12 cellular contexts compared by ENCODE assay signal in genomic region chr2:197502685-197503084, GRCh38. TPM values are rescaled to one million over a fixed set of nuclear protein-coding genes. Genes with fewer than 3 reads are reported as not detected.
A peak's percentile ranks its signal among the peaks of the same experiment; 100 is the strongest.
DNase-seq lines count a peak whose midpoint lies in the region; ATAC-seq, FAIRE-seq and TF ChIP-seq lines count a peak whose summit lies in the region.
"Had no signal": no experiment of that assay in that cellular context is flagged by ENCODE, and none has a peak within 500 bp of the region (broad histone marks: within the 10 kb centered on the region; RNA-seq: fewer than 3 reads in every experiment).

No MANE protein-coding gene starts in this region.

- H3K9me3 ChIP-seq in CD8-positive, alpha-beta T cell (ENCODE audit: low read length), result no peaks in the 10 kb centered on the region
- no peaks in the 10 kb centered on the region for H3K9me3 ChIP-seq in astrocyte (ENCODE audit: insufficient read depth, low read depth, low read length)

- peaks cover 38% of the 10 kb centered on the region for H3K4me1 Mint-ChIP-seq in CD8-positive, alpha-beta T cell (ENCODE audit: low read depth)
- H3K4me1 Mint-ChIP-seq in astrocyte (ENCODE audit: low read depth, unreplicated experiment) (peaks cover 14% of the 10 kb centered on the region), natural killer cell (peaks cover 32 to 39% of the 10 kb centered on the region in 2 donors)

- H3K79me2 ChIP-seq in KMS-11 (ENCODE audit: insufficient read depth, low read depth), result peaks cover 65% of the 10 kb centered on the region
- H3K79me2 ChIP-seq in astrocyte (ENCODE audit: insufficient read depth, low read length), result peaks cover 58% of the 10 kb centered on the region

- intact Hi-C loops in CD8-positive, alpha-beta T cell (cut with DNase I, micrococcal nuclease), result loop anchor here in 1 of 2 experiments (5.0 kb wide), 1 partner anchor 35 kb away; no protein-coding TSS in a partner anchor
- intact Hi-C loops in natural killer cell (cut with micrococcal nuclease), result no loop called here
- intact Hi-C loops in head of caudate nucleus (cut with DNase I), result no loop called here

- H3K36me3 ChIP-seq in CD8-positive, alpha-beta T cell (ENCODE audit: insufficient read depth, low read length), result peaks cover 5% of the 10 kb centered on the region
- peaks cover 22% of the 10 kb centered on the region; the same call in 1 of the 2 replicates for H3K36me3 ChIP-seq in KMS-11 (ENCODE audit: insufficient read depth)
- peaks cover 23% of the 10 kb centered on the region for H3K36me3 ChIP-seq in astrocyte (ENCODE audit: insufficient read depth, low read length)

- H3K9ac ChIP-seq in KMS-11 (no peak overlapping the region), astrocyte (ENCODE audit: low read length) (no peak overlapping the region)

- CTCF ChIA-PET in CD8-positive, alpha-beta T cell (lab: Charles Lee), result interaction anchor here (1.7 kb wide), 1 partner anchor 13 kb away, joined by 5 read pairs; the partner anchor contains the start of gene MOB4

- no peak for FAIRE-seq in astrocyte (lab: Jason Lieb, UNC)
- FAIRE-seq: TTC549 had no signal

- no peak overlapping the region for H3K27ac ChIP-seq in CD8-positive, alpha-beta T cell (ENCODE audit: low read depth, low read length)
- H3K27ac ChIP-seq in KMS-11 (no peak overlapping the region), astrocyte (ENCODE audit: low read depth, low read length) (no peak overlapping the region)

- no peak overlapping the region for H3K4me3 ChIP-seq in CD8-positive, alpha-beta T cell (ENCODE audit: low read depth, low read length)
- no peak overlapping the region for H3K4me3 ChIP-seq in KMS-11 (IDR thresholded peaks at IDR 0.05; ENCODE audit: insufficient read depth, low read depth, low read length)
- no peak overlapping the region for H3K4me3 ChIP-seq in astrocyte (ENCODE audit: insufficient read depth, low read depth, low read length)

- H3K9me3 Mint-ChIP-seq in CD8-positive, alpha-beta T cell, result no peaks in the 10 kb centered on the region
- H3K9me3 Mint-ChIP-seq in astrocyte (ENCODE audit: unreplicated experiment) (no peaks in the 10 kb centered on the region), natural killer cell (no peaks in the 10 kb centered on the region)

- peak overlapping the region; percentile 97 for H3K27ac Mint-ChIP-seq in CD8-positive, alpha-beta T cell
- H3K27ac Mint-ChIP-seq in astrocyte (ENCODE audit: unreplicated experiment) (peak overlapping the region; percentile 63), natural killer cell (peak overlapping the region; percentile 56 to 94)

- no peaks in the 10 kb centered on the region for H3K27me3 ChIP-seq in CD8-positive, alpha-beta T cell (ENCODE audit: insufficient read depth, low read length)
- no peaks in the 10 kb centered on the region for H3K27me3 ChIP-seq in KMS-11 (ENCODE audit: insufficient read depth, low read depth)
- no peaks in the 10 kb centered on the region for H3K27me3 ChIP-seq in astrocyte (ENCODE audit: insufficient read depth, low read length)

- H3K4me2 ChIP-seq in KMS-11 (peak overlapping the region; percentile 99), astrocyte (ENCODE audit: low read length) (no peak overlapping the region)

- H4K20me1 ChIP-seq in KMS-11 (ENCODE audit: insufficient read depth) (peaks cover 14% of the 10 kb centered on the region), astrocyte (ENCODE audit: insufficient read depth, low read length) (peaks cover 30% of the 10 kb centered on the region)

- peaks cover 27% of the 10 kb centered on the region for H3K4me1 ChIP-seq in CD8-positive, alpha-beta T cell (ENCODE audit: insufficient read depth, low read length)
- H3K4me1 ChIP-seq in KMS-11 (ENCODE audit: low read depth, poor library complexity, severe bottlenecking) (peaks cover 28% of the 10 kb centered on the region), astrocyte (ENCODE audit: insufficient read depth, low read length) (peaks cover 9% of the 10 kb centered on the region)

- H3K4me3 Mint-ChIP-seq in CD8-positive, alpha-beta T cell, result peak overlapping the region; percentile 92
- H3K4me3 Mint-ChIP-seq in astrocyte (ENCODE audit: unreplicated experiment) (no peak overlapping the region), natural killer cell (peak overlapping the region; percentile 43)

- POLR2A ChIA-PET in CD8-positive, alpha-beta T cell (lab: Charles Lee), result interaction anchor here (1.2 to 9.5 kb wide), 2 partner anchors 12 to 50 kb away, joined by 4 to 146 read pairs; partner anchors contain the start of genes COQ10B and MOB4

- peaks cover 50% of the 10 kb centered on the region for H3K36me3 Mint-ChIP-seq in CD8-positive, alpha-beta T cell
- H3K36me3 Mint-ChIP-seq in astrocyte (ENCODE audit: low read depth, unreplicated experiment), result peaks cover 5% of the 10 kb centered on the region
- no peaks in the 10 kb centered on the region for H3K36me3 Mint-ChIP-seq in natural killer cell

- H2AFZ ChIP-seq in KMS-11 (ENCODE audit: low read depth) (no peak overlapping the region), astrocyte (ENCODE audit: low read depth, low read length) (no peak overlapping the region)

- ATAC-seq in CD8-positive, alpha-beta T cell, result no peak
- ATAC-seq in natural killer cell (no peak), HG02623 (IDR thresholded peaks at IDR 0.05; ENCODE audit: unreplicated experiment) (no peak), HG03280 (IDR thresholded peaks at IDR 0.05; ENCODE audit: unreplicated experiment) (no peak)

- no peak for TF ChIP-seq CTCF in CD8-positive, alpha-beta T cell (IDR thresholded peaks at IDR 0.05)
- no peak for TF ChIP-seq CTCF in KMS-11 (conservative IDR thresholded peaks at IDR 0.05; ENCODE audit: low read depth, low read length)
- TF ChIP-seq CTCF in astrocyte (IDR thresholded peaks at IDR 0.05; ENCODE audit: insufficient read depth, low read depth, low read length), result no peak
- no peak for TF ChIP-seq CTCF in natural killer cell (IDR thresholded peaks at IDR 0.05)

- no peak for DNase-seq in CD8-positive, alpha-beta T cell
- DNase-seq in astrocyte (ENCODE audit: low read depth) (no peak), natural killer cell (no peak), head of caudate nucleus (no peak), A172 (ENCODE audit: low spot score) (no peak)
- DNase-seq: aorta; NCI-H1105 treated with DMSO at 0.1 percent for 48 hours; stimulated activated naive CD4-positive, alpha-beta T cell treated with Interleukin-2 at 50 U/mL for 16 hours had no signal

- no peaks in the 10 kb centered on the region for H3K27me3 Mint-ChIP-seq in CD8-positive, alpha-beta T cell (ENCODE audit: low read depth)
- no peaks in the 10 kb centered on the region for H3K27me3 Mint-ChIP-seq in astrocyte (ENCODE audit: low read depth, unreplicated experiment)
- H3K27me3 Mint-ChIP-seq in natural killer cell (ENCODE audit: low read depth in 2 of 2), result no peaks in the 10 kb centered on the region

RNA-seq across cellular contexts. Expression of gene HSPE1, which starts 2.5 kb away (rescaled TPM):
- 10 to 100 TPM; 76.7 to 76.8 TPM for total RNA-seq in CD8-positive, alpha-beta T cell
- total RNA-seq in astrocyte, result 114 and 139 TPM in 2 replicates
- total RNA-seq in natural killer cell, result 10 to 100 TPM; 47.6 to 70.7 (median 50.7) TPM
- 375 and 548 TPM in 2 replicates for total RNA-seq in A172 (2014; rRNA removed; shearing (Covaris generic))

RNA-seq across cellular contexts. Expression of gene HSPD1, which starts 3.0 kb away (rescaled TPM):
- total RNA-seq in CD8-positive, alpha-beta T cell, result 100 to 1,000 TPM; 162 to 163 TPM
- total RNA-seq in astrocyte (292 and 329 TPM in 2 replicates), natural killer cell (100 to 1,000 TPM in 2 of 3 donors, 10 to 100 TPM in 1; 79.7 to 130 (median 113) TPM)
- 545 and 708 TPM in 2 replicates for total RNA-seq in A172 (2014; rRNA removed; shearing (Covaris generic))

RNA-seq across cellular contexts. Expression of gene MOB4, which starts 13.2 kb away (rescaled TPM):
- 10 to 100 TPM; 32.1 to 36.5 TPM for total RNA-seq in CD8-positive, alpha-beta T cell
- total RNA-seq in astrocyte, result 30.4 and 31.0 TPM in 2 replicates
- 10 to 100 TPM; 27.1 to 40.0 (median 34.9) TPM for total RNA-seq in natural killer cell
- total RNA-seq in A172 (2014; rRNA removed; shearing (Covaris generic)), result 94.3 and 96.9 TPM in 2 replicates

RNA-seq across cellular contexts. Expression of gene COQ10B, which starts 49.3 kb away (rescaled TPM):
- 10 to 100 TPM; 66.9 to 67.6 TPM for total RNA-seq in CD8-positive, alpha-beta T cell
- 46.0 and 48.3 TPM in 2 replicates for total RNA-seq in astrocyte
- total RNA-seq in natural killer cell, result 10 to 100 TPM; 64.6 to 79.2 (median 72.5) TPM
- total RNA-seq in A172 (2014; rRNA removed; shearing (Covaris generic)), result 48.9 and 57.6 TPM in 2 replicates
